8 cellular contexts compared by ENCODE assay signal in the genomic region with DNA sequence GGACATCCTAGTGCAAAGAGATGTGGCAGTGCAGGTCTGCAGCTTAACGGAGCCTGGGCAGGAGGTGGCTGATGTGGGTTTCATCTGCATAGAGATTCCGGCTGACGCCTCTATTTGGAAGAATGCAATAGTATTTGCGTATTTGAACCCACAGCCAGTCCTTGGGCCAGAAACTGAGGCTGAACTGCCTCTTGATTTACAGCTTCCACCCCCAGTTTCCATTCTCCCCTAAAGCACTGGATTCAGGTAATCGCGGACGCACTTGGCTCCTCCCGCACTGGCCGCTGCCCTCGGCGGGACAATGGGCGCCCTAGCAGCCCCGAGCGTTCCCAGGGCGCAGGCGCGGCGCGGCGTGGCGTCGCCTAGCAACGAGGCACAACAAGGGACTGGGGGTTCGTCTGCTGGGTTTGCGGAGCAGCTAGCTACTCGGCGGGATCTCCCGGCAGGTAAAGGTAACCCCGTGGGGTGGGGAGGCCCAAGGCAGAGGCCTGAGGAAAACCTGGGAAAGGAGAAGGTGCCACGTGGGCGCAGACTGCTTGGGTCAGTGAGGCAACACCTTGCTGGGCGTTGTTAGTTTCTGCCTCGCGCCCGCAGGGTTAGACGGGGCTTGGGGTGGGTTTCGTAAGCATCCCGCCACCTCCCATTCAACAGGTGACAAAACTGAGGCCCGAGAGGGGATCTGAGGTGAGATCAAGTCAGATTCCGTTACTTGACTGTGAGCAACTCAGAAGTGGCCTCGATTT. TPM values are rescaled to one million over a fixed set of nuclear protein-coding genes. Genes with fewer than 3 reads are reported as not detected.
A peak's percentile ranks its signal among the peaks of the same experiment; 100 is the strongest.
DNase-seq lines count a peak whose midpoint lies in the region; ATAC-seq and TF ChIP-seq lines count a peak whose summit lies in the region.

A gene with protein sequence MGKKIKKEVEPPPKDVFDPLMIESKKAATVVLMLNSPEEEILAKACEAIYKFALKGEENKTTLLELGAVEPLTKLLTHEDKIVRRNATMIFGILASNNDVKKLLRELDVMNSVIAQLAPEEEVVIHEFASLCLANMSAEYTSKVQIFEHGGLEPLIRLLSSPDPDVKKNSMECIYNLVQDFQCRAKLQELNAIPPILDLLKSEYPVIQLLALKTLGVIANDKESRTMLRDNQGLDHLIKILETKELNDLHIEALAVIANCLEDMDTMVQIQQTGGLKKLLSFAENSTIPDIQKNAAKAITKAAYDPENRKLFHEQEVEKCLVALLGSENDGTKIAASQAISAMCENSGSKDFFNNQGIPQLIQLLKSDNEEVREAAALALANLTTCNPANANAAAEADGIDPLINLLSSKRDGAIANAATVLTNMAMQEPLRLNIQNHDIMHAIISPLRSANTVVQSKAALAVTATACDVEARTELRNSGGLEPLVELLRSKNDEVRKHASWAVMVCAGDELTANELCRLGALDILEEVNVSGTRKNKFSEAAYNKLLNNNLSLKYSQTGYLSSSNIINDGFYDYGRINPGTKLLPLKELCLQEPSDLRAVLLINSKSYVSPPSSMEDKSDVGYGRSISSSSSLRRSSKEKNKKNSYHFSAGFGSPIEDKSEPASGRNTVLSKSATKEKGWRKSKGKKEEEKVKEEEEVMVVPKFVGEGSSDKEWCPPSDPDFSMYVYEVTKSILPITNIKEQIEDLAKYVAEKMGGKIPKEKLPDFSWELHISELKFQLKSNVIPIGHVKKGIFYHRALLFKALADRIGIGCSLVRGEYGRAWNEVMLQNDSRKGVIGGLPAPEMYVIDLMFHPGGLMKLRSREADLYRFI (plus strand): TSS at position 393 of the 743 bp plus-strand sequence. CDS start 3,944 bp downstream, outside the sequence.

- no peak for TF ChIP-seq POLR2A in IMR-90 (IDR thresholded peaks at IDR 0.05; ENCODE audit: low read depth, low read length)

- no peak within 1 kb of the TSS for H4K91ac ChIP-seq in IMR-90 (ENCODE audit: insufficient read depth, low read depth, low read length)

- in situ Hi-C loops in IMR-90 (cut with MboI; ENCODE audit: low sequenced_read_pairs): no loop called here

- H3K9me3 ChIP-seq in IMR-90 (ENCODE audit: control insufficient read depth, insufficient read depth, low read length) (no peaks in the 10 kb centered on the region), liver (ENCODE audit: control insufficient read depth in 4 of 4, low read length in 3 of 4) (no peaks in the 10 kb centered on the region)

- CTCF ChIA-PET in IMR-90 (lab: Yijun Ruan, JAX): no interaction called here

- H3K27ac ChIP-seq in C4-2B: peak within 1 kb of the TSS; percentile 7
- H3K27ac ChIP-seq in IMR-90 (ENCODE audit: insufficient read depth, low read length): no peak within 1 kb of the TSS
- no peak within 1 kb of the TSS for H3K27ac ChIP-seq in liver (ENCODE audit: low read depth in 1 of 2, low read length in 2 of 2)

- no peak for TF ChIP-seq RAD21 in IMR-90 (IDR thresholded peaks at IDR 0.05; ENCODE audit: low read length)
- no peak for TF ChIP-seq RAD21 in liver (IDR thresholded peaks at IDR 0.05)

- no peak within 1 kb of the TSS for H4K8ac ChIP-seq in IMR-90 (ENCODE audit: low read depth in 2 of 2, low read length in 2 of 2)

- H3K56ac ChIP-seq in IMR-90 (ENCODE audit: extremely low read depth, insufficient read depth, low read length): no peak within 1 kb of the TSS

- TF ChIP-seq CTCF in C4-2B (conservative IDR thresholded peaks at IDR 0.05) (no peak), IMR-90 (conservative IDR thresholded peaks at IDR 0.05; ENCODE audit: low read depth, low read length) (no peak), liver (IDR thresholded peaks at IDR 0.05; ENCODE audit: low read depth, low read length, missing input control) (no peak)

- no peaks in the 10 kb centered on the region for H4K20me1 ChIP-seq in IMR-90 (ENCODE audit: insufficient read depth, low read length)

- dilution Hi-C loops in IMR-90 (cut with HindIII; ENCODE audit: low sequenced_read_pairs, unreplicated experiment): no loop called here

- no peak within 1 kb of the TSS for H3K18ac ChIP-seq in IMR-90 (ENCODE audit: low read depth, low read length)

- BruUV-seq in IMR-90 (replicated peaks; lab: Mats Ljungman, UMichigan): no TSS peak

- no peaks in the 10 kb centered on the region for H3K9me1 ChIP-seq in IMR-90 (ENCODE audit: insufficient read depth, low read length)

- no peak within 1 kb of the TSS for H3K14ac ChIP-seq in IMR-90 (replicated peaks; ENCODE audit: low read depth, low read length)

- peaks cover 8% of the 10 kb centered on the region for H3K27me3 ChIP-seq in IMR-90 (ENCODE audit: control insufficient read depth, insufficient read depth, low read length)
- H3K27me3 ChIP-seq in liver (ENCODE audit: control insufficient read depth in 4 of 4, insufficient read depth in 4 of 4, low read length in 3 of 4): peaks cover 0 to 2% (median 0%) of the 10 kb centered on the region in 4 donors

- H2BK20ac ChIP-seq in IMR-90 (ENCODE audit: low read depth, low read length): no peak within 1 kb of the TSS

- peak; percentile 71 for ATAC-seq in GM19468 (IDR thresholded peaks at IDR 0.05; ENCODE audit: extremely low read depth, unreplicated experiment)
- ATAC-seq in IMR-90 (ENCODE audit: low read depth): peak; percentile 44; the same call in 1 of the 2 replicates

- H3K4me1 ChIP-seq in IMR-90 (ENCODE audit: control insufficient read depth, insufficient read depth, low read length) (no peaks in the 10 kb centered on the region), liver (ENCODE audit: control insufficient read depth in 4 of 4, insufficient read depth in 4 of 4, low read length in 3 of 4) (peaks cover 0 to 3% (median 0%) of the 10 kb centered on the region in 4 donors)

- no peak for DNase-seq in IMR-90
- DNase-seq in activated CD4-positive, alpha-beta T cell treated with anti-CD3 and anti-CD28 coated beads for 48 hours: peak; percentile 78
- peak; percentile 16 to 40 for DNase-seq in dermis microvascular lymphatic vessel endothelial cell (ENCODE audit: low read depth in 2 of 2)
- DNase-seq in stimulated activated CD4-positive, alpha-beta T cell treated with anti-CD3 and anti-CD28 coated beads, Interleukin-4, amount 100 ng/mL, for 1 hour: peak; percentile 62
- no peak for DNase-seq in RKO (ENCODE audit: low spot score)

- no peak within 1 kb of the TSS for H3K9ac ChIP-seq in IMR-90 (ENCODE audit: low read depth, low read length)
- H3K9ac ChIP-seq in liver (ENCODE audit: low read depth in 1 of 2, low read length in 2 of 2): no peak within 1 kb of the TSS

- intact Hi-C loops in IMR-90 (cut with micrococcal nuclease): no loop called here

- H4K5ac ChIP-seq in IMR-90 (ENCODE audit: low read depth, low read length): no peak within 1 kb of the TSS

- H2AFZ ChIP-seq in IMR-90 (replicated peaks; ENCODE audit: low read length, poor library complexity): peak within 1 kb of the TSS; percentile 80

- no peak within 1 kb of the TSS for H2AK5ac ChIP-seq in IMR-90 (ENCODE audit: low read depth, low read length)

- POLR2A ChIA-PET in IMR-90 (lab: Charles Lee; ENCODE audit: unreplicated experiment): no interaction called here

- no peak within 1 kb of the TSS for H3K4ac ChIP-seq in IMR-90 (ENCODE audit: low read depth, low read length)

- no peak within 1 kb of the TSS for H2BK5ac ChIP-seq in IMR-90 (ENCODE audit: low read depth, low read length, poor library complexity, severe bottlenecking)

- H2BK120ac ChIP-seq in IMR-90 (ENCODE audit: low read depth, low read length): no peak within 1 kb of the TSS

- no peak within 1 kb of the TSS for H2BK15ac ChIP-seq in IMR-90 (ENCODE audit: low read depth, low read length)

- H2AK9ac ChIP-seq in IMR-90 (replicated peaks; ENCODE audit: low read depth, low read length, poor library complexity): no peak within 1 kb of the TSS

- peak within 1 kb of the TSS; percentile 81 for H3K4me2 ChIP-seq in IMR-90 (ENCODE audit: low read depth, low read length)

- WGBS in IMR-90 (ENCODE audit: extremely low coverage in 2 of 2, insufficient read length in 1 of 2), 2 experiments: 0% methylated on average over 5 of the region's 41 CpGs; no CpG with 5 or more reads in 1 of the 2 experiments
- 12% methylated on average over 41 of the region's 41 CpGs for WGBS in liver

- no peaks in the 10 kb centered on the region for H3K79me1 ChIP-seq in IMR-90 (ENCODE audit: low read depth in 1 of 2, low read length in 2 of 2)

- H3K36me3 ChIP-seq in IMR-90 (ENCODE audit: control insufficient read depth, insufficient read depth, low read length) (no peaks in the 10 kb centered on the region), liver (ENCODE audit: control insufficient read depth in 4 of 4, insufficient read depth in 3 of 4, low read depth in 1 of 4, low read length in 3 of 4) (no peaks in the 10 kb centered on the region)

- H3K23ac ChIP-seq in IMR-90 (ENCODE audit: low read depth, low read length): no peak within 1 kb of the TSS

- H3K4me3 ChIP-seq in IMR-90 (ENCODE audit: insufficient read depth, low read depth, low read length) (no peak within 1 kb of the TSS), liver (ENCODE audit: low read depth in 1 of 3, low read length in 3 of 3) (peak within 1 kb of the TSS in 2 of 3 donors; percentile 3 to 40)

TF ChIP-seq in IMR-90, 13 proteins besides CTCF, POLR2A, EP300 and RAD21 (continues in another document):
- no peak for TF ChIP-seq RCOR1 (IDR thresholded peaks at IDR 0.05; ENCODE audit: insufficient replicate concordance, low read length)
- no peak for TF ChIP-seq FOS (IDR thresholded peaks at IDR 0.05; ENCODE audit: low read depth, low read length)
- no peak for TF ChIP-seq CEBPB (IDR thresholded peaks at IDR 0.05; ENCODE audit: low read depth, low read length)
- no peak for TF ChIP-seq SMC3 (IDR thresholded peaks at IDR 0.05; ENCODE audit: low read depth, low read length)

TF ChIP-seq in liver, 16 proteins besides CTCF, POLR2A, EP300 and RAD21 (continues in another document):
- TF ChIP-seq HNF4A (conservative IDR thresholded peaks at IDR 0.05): no peak
- no peak for TF ChIP-seq YY1 (IDR thresholded peaks at IDR 0.05)
- no peak for TF ChIP-seq TAF1 (conservative IDR thresholded peaks at IDR 0.05)
- TF ChIP-seq, protein P1, sequence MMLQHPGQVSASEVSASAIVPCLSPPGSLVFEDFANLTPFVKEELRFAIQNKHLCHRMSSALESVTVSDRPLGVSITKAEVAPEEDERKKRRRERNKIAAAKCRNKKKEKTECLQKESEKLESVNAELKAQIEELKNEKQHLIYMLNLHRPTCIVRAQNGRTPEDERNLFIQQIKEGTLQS (IDR thresholded peaks at IDR 0.05): no peak

RNA-seq across cellular contexts. Expression of the gene that starts here (rescaled TPM):
- not detected in 2 replicates for total RNA-seq in IMR-90 (2012; rRNA removed)
- not detected in 2 replicates for polyA plus RNA-seq in IMR-90 (2012; rRNA removed)
- not detected in 2 replicates for polyA plus RNA-seq in IMR-90 (2012; cell fraction: cytosol; rRNA removed)
- polyA plus RNA-seq in IMR-90 (2012; cell fraction: nucleus; rRNA removed; ENCODE audit: low replicate concordance): not detected in 2 replicates
- not detected in 2 replicates for total RNA-seq in dermis microvascular lymphatic vessel endothelial cell
- total RNA-seq in liver: under 1 TPM in 1 of 2 donors, not detected in 1; 0.05 TPM
- not detected for polyA plus RNA-seq in liver

Comparison
In these comparisons a context has a peak if more than half of its experiments do, and no peak if none do; other contexts are left out.
1. Peak in ATAC-seq and H3K4me2 ChIP-seq in IMR-90; RNA of the gene not detected or under 1 TPM.
2. Peak in DNase-seq in dermis microvascular lymphatic vessel endothelial cell; RNA of the gene not detected or under 1 TPM.
3. DNase-seq: peak in activated CD4-positive, alpha-beta T cell treated with anti-CD3 and anti-CD28 coated beads for 48 hours (single experiment) and stimulated activated CD4-positive, alpha-beta T cell treated with anti-CD3 and anti-CD28 coated beads, Interleukin-4, amount 100 ng/mL, for 1 hour (single experiment); none in IMR-90 (single experiment) and RKO (single experiment).